Comparison of ENCODE assay signal across 10 cellular contexts in the genomic region with DNA sequence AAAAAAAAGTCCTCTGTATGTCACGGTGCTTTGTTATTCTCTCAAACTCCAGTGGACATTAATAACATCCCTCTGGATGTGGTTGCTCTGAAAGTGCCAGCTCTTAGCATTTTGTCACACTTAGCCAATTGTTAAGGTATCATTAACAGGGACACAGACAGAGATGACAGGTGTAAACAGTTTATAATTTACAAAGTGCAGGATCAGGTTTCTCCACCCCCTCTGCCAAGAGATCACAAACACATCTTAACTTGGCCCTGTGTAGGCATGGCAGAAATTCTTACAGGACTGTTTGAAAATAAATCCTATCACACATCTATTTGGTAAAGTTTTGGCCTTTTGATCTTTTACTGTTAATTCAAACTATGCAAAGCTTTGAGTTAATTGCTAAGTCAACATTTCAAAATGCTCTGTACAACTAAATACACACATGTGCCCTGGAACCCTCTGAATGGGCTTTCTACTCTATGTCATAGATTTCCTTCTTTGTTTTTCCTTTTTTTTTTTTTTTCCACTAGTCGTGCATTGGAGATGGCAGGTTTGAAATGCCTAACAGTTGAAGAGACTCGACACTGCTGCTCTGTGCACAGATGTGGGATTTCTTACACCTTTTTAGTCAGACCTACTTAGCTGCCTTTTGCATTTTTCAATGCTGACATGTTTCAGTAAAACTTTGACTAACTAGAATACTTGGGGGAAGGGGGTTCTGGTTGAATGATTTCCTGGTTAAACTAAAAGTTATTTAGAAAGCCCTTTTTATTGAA. TPM values are rescaled to one million over a fixed set of nuclear protein-coding genes. Genes with fewer than 3 reads are reported as not detected.
DNase-seq lines count a peak whose midpoint lies in the region; ATAC-seq, FAIRE-seq and TF ChIP-seq lines count a peak whose summit lies in the region.
"Had no signal": no experiment of that assay in that cellular context is flagged by ENCODE, and none has a peak within 500 bp of the region (broad histone marks: within the 10 kb centered on the region; RNA-seq: fewer than 3 reads in every experiment).

No MANE protein-coding gene starts in this region.

- H3K4me1 ChIP-seq in upper lobe of right lung (peaks cover 12% of the 10 kb centered on the region), small intestine (ENCODE audit: control insufficient read depth in 2 of 2, insufficient read depth in 1 of 2, low read depth in 1 of 2, low read length in 1 of 2) (peaks cover 6 to 14% of the 10 kb centered on the region in 2 donors)

- no peak for TF ChIP-seq CTCF in endothelial cell (IDR thresholded peaks at IDR 0.05; ENCODE audit: unreplicated experiment)
- TF ChIP-seq CTCF in upper lobe of right lung (IDR thresholded peaks at IDR 0.05), result no peak

- peak; percentile 83 for DNase-seq in ACHN
- DNase-seq in HEK293T (ENCODE audit: extremely low spot score), result no peak
- peak; percentile 70 for DNase-seq in NCI-H2029 treated with DMSO at 0.1 percent for 48 hours (lab: John Stamatoyannopoulos, UW)
- no peak for DNase-seq in endothelial cell (ENCODE audit: low spot score)
- no peak for DNase-seq in upper lobe of right lung
- DNase-seq in small intestine, result no peak
- no peak for DNase-seq in T-helper 9 cell
- DNase-seq in Kasumi-1 (lab: John Stamatoyannopoulos, UW), result no peak
- DNase-seq: brain microvascular endothelial cell had no signal

- intact Hi-C loops in upper lobe of right lung (cut with DNase I), result no loop called here

- H3K4me3 Mint-ChIP-seq in endothelial cell (ENCODE audit: unreplicated experiment), result peak overlapping the region; percentile 9
- H3K4me3 Mint-ChIP-seq: stimulated activated memory B cell treated with anti-CD40 and anti-IgM and Interleukin-4, amounts not matched to agents 10 μg/mL and 1 μg/mL and 100 μg/mL, for 72 hours had no signal

- H3K9me3 ChIP-seq in upper lobe of right lung, result no peaks in the 10 kb centered on the region
- H3K9me3 ChIP-seq in small intestine (ENCODE audit: control insufficient read depth, low read depth), result no peaks in the 10 kb centered on the region

- no peak for ATAC-seq in upper lobe of right lung
- ATAC-seq: stimulated activated memory B cell treated with anti-CD40 and anti-IgM and Interleukin-4, amounts not matched to agents 10 μg/mL and 1 μg/mL and 100 μg/mL, for 72 hours had no signal

- H3K27me3 ChIP-seq in upper lobe of right lung, result no peaks in the 10 kb centered on the region
- H3K27me3 ChIP-seq in small intestine (ENCODE audit: control insufficient read depth in 2 of 2, insufficient read depth in 2 of 2, low read length in 2 of 2), result no peaks in the 10 kb centered on the region

- H3K36me3 Mint-ChIP-seq in endothelial cell (ENCODE audit: low read depth, unreplicated experiment), result no peaks in the 10 kb centered on the region
- H3K36me3 Mint-ChIP-seq: stimulated activated memory B cell treated with anti-CD40 and anti-IgM and Interleukin-4, amounts not matched to agents 10 μg/mL and 1 μg/mL and 100 μg/mL, for 72 hours had no signal

- in situ Hi-C loops in ACHN (cut with HindIII; ENCODE audit: low pct_ligation_motif_present, low pct_unique_long_range_greater_than_20kb, low sequenced_read_pairs), result no loop called here

- H3K27me3 Mint-ChIP-seq in endothelial cell (ENCODE audit: unreplicated experiment), result no peaks in the 10 kb centered on the region
- H3K27me3 Mint-ChIP-seq: stimulated activated memory B cell treated with anti-CD40 and anti-IgM and Interleukin-4, amounts not matched to agents 10 μg/mL and 1 μg/mL and 100 μg/mL, for 72 hours had no signal

- H3K9me3 Mint-ChIP-seq in endothelial cell (ENCODE audit: unreplicated experiment), result no peaks in the 10 kb centered on the region
- H3K9me3 Mint-ChIP-seq: stimulated activated memory B cell treated with anti-CD40 and anti-IgM and Interleukin-4, amounts not matched to agents 10 μg/mL and 1 μg/mL and 100 μg/mL, for 72 hours had no signal

- peaks cover 44% of the 10 kb centered on the region for H3K4me1 Mint-ChIP-seq in endothelial cell (ENCODE audit: unreplicated experiment)
- H3K4me1 Mint-ChIP-seq: stimulated activated memory B cell treated with anti-CD40 and anti-IgM and Interleukin-4, amounts not matched to agents 10 μg/mL and 1 μg/mL and 100 μg/mL, for 72 hours had no signal

- no peaks in the 10 kb centered on the region for H3K36me3 ChIP-seq in upper lobe of right lung
- no peaks in the 10 kb centered on the region for H3K36me3 ChIP-seq in small intestine (ENCODE audit: control insufficient read depth in 2 of 2, insufficient read depth in 2 of 2, low read length in 2 of 2)
- H3K36me3 ChIP-seq: brain microvascular endothelial cell had no signal

- 18 to 46% (median 20%) methylated on average over 3 of the region's 3 CpGs for WGBS in small intestine, 3 donors

- no peak for FAIRE-seq in small intestine (lab: Jason Lieb, UNC)

- H3K27ac ChIP-seq in upper lobe of right lung (no peak overlapping the region), small intestine (ENCODE audit: low read depth in 1 of 2, low read length in 1 of 2) (no peak overlapping the region)
- H3K27ac ChIP-seq: brain microvascular endothelial cell had no signal

- H3K4me3 ChIP-seq in upper lobe of right lung (no peak overlapping the region), small intestine (ENCODE audit: low read depth in 1 of 2, low read length in 2 of 2) (no peak overlapping the region)

- no peak overlapping the region for H3K27ac Mint-ChIP-seq in endothelial cell (ENCODE audit: unreplicated experiment)
- H3K27ac Mint-ChIP-seq: stimulated activated memory B cell treated with anti-CD40 and anti-IgM and Interleukin-4, amounts not matched to agents 10 μg/mL and 1 μg/mL and 100 μg/mL, for 72 hours had no signal

- CTCF ChIA-PET in HEK293T (lab: Yijun Ruan, JAX), result no interaction called here

- POLR2A ChIA-PET in HEK293T (lab: Yijun Ruan, JAX), result interaction anchor here (1.5 kb wide), 1 partner anchor 21 kb away, joined by 3 read pairs; no protein-coding TSS in a partner anchor

TF ChIP-seq in HEK293T, 16 proteins besides CTCF, POLR2A, EP300 and RAD21:
- TF ChIP-seq SUZ12 (IDR thresholded peaks at IDR 0.05) (no peak), TARDBP (IDR thresholded peaks at IDR 0.05) (no peak), ZNF384 (IDR thresholded peaks at IDR 0.05) (peak; percentile 51)
- TF ChIP-seq, protein P1, sequence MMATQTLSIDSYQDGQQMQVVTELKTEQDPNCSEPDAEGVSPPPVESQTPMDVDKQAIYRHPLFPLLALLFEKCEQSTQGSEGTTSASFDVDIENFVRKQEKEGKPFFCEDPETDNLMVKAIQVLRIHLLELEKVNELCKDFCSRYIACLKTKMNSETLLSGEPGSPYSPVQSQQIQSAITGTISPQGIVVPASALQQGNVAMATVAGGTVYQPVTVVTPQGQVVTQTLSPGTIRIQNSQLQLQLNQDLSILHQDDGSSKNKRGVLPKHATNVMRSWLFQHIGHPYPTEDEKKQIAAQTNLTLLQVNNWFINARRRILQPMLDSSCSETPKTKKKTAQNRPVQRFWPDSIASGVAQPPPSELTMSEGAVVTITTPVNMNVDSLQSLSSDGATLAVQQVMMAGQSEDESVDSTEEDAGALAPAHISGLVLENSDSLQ (IDR thresholded peaks at IDR 0.05), result peak; percentile 59

RNA-seq across cellular contexts. Expression of a gene that starts 41.7 kb away (rescaled TPM):
- 180 TPM for total RNA-seq in endothelial cell (ENCODE audit: unreplicated experiment)
- 33.3 TPM for total RNA-seq in upper lobe of right lung
- 10 to 100 TPM; 12.9 to 13.5 (median 13.2) TPM for polyA plus RNA-seq in small intestine

Comparison
In these comparisons a context has a peak if more than half of its experiments do, and no peak if none do; other contexts are left out.
1. DNase-seq: peak in ACHN (single experiment) and NCI-H2029 treated with DMSO at 0.1 percent for 48 hours (single experiment); none in HEK293T (single experiment), endothelial cell (single experiment), upper lobe of right lung (single experiment), small intestine (single experiment), T-helper 9 cell (single experiment) and Kasumi-1 (0 of 2).